25 cellular contexts compared by ENCODE assay signal in genomic region chr14:100130471-100130870, GRCh38. TPM values are rescaled to one million over a fixed set of nuclear protein-coding genes. Genes with fewer than 3 reads are reported as not detected.
DNase-seq lines count a peak whose midpoint lies in the region; ATAC-seq and TF ChIP-seq lines count a peak whose summit lies in the region.
"Had no signal": no experiment of that assay in that cellular context is flagged by ENCODE, and none has a peak within 500 bp of the region (broad histone marks: within the 10 kb centered on the region; RNA-seq: fewer than 3 reads in every experiment).

No MANE protein-coding gene starts in this region.

- H3K79me2 ChIP-seq in hepatocyte (no peaks in the 10 kb centered on the region), trophoblast cell (ENCODE audit: control insufficient read depth, insufficient read depth, low read length, poor library complexity) (no peaks in the 10 kb centered on the region)

- no peaks in the 10 kb centered on the region for H4K20me1 ChIP-seq in hepatocyte (ENCODE audit: insufficient read depth, poor library complexity, severe bottlenecking)

- no peak for ATAC-seq in stimulated activated naive B cell treated with anti-CD40 and anti-IgM and Interleukin-4, amounts not matched to agents 10 μg/mL and 1 μg/mL and 100 μg/mL, for 72 hours (replicated peaks)
- no peak for ATAC-seq in HG02678 (IDR thresholded peaks at IDR 0.05; ENCODE audit: unreplicated experiment)
- ATAC-seq: right cardiac atrium had no signal

- H4K91ac ChIP-seq in trophoblast cell (ENCODE audit: low read depth, low read length), result no peak overlapping the region

- H3K36me3 Mint-ChIP-seq in activated CD4-positive, alpha-beta memory T cell treated with anti-CD3 and anti-CD28 coated beads for 36 hours, result peaks cover 29% of the 10 kb centered on the region
- peaks cover 48 to 64% of the 10 kb centered on the region in 2 donors for H3K36me3 Mint-ChIP-seq in stimulated activated naive B cell treated with anti-CD40 and anti-IgM and Interleukin-4, amounts not matched to agents 10 μg/mL and 1 μg/mL and 100 μg/mL, for 72 hours

- H3K4me3 Mint-ChIP-seq in activated CD4-positive, alpha-beta memory T cell treated with anti-CD3 and anti-CD28 coated beads for 36 hours, result no peak overlapping the region
- H3K4me3 Mint-ChIP-seq in stimulated activated naive B cell treated with anti-CD40 and anti-IgM and Interleukin-4, amounts not matched to agents 10 μg/mL and 1 μg/mL and 100 μg/mL, for 72 hours, result no peak overlapping the region
- H3K4me3 Mint-ChIP-seq: activated T-helper 1 cell treated with anti-CD3 and anti-CD28 coated beads, Interleukin-12 subunit alpha, Interleukin-12 subunit beta, Interleukin-2, Interleukin-4 antibody, amounts not matched to agents 30 ng/mL and 10 ng/mL and 1 ng/mL, durations not matched to agents 14 hours and 24 hours and 36 hours; central memory CD8-positive, alpha-beta T cell; immature natural killer cell had no signal

- H3K14ac ChIP-seq in trophoblast cell (ENCODE audit: low read length), result no peak overlapping the region

- H4K12ac ChIP-seq in trophoblast cell (ENCODE audit: low read depth, low read length), result no peak overlapping the region

- no peak for TF ChIP-seq CTCF in hepatocyte (IDR thresholded peaks at IDR 0.05; ENCODE audit: poor library complexity)

- H3K18ac ChIP-seq in trophoblast cell (ENCODE audit: low read length), result no peak overlapping the region

- H2BK12ac ChIP-seq in trophoblast cell (ENCODE audit: low read length), result no peak overlapping the region

- no peaks in the 10 kb centered on the region for H3K27me3 Mint-ChIP-seq in activated CD4-positive, alpha-beta memory T cell treated with anti-CD3 and anti-CD28 coated beads for 36 hours
- no peaks in the 10 kb centered on the region for H3K27me3 Mint-ChIP-seq in stimulated activated naive B cell treated with anti-CD40 and anti-IgM and Interleukin-4, amounts not matched to agents 10 μg/mL and 1 μg/mL and 100 μg/mL, for 72 hours
- H3K27me3 Mint-ChIP-seq: central memory CD8-positive, alpha-beta T cell had no signal

- peaks cover 4% of the 10 kb centered on the region for H3K4me1 Mint-ChIP-seq in activated CD4-positive, alpha-beta memory T cell treated with anti-CD3 and anti-CD28 coated beads for 36 hours (ENCODE audit: low read depth)
- peaks cover 7 to 11% of the 10 kb centered on the region in 2 donors for H3K4me1 Mint-ChIP-seq in stimulated activated naive B cell treated with anti-CD40 and anti-IgM and Interleukin-4, amounts not matched to agents 10 μg/mL and 1 μg/mL and 100 μg/mL, for 72 hours

- H3K4me3 ChIP-seq in hepatocyte, result no peak overlapping the region
- H3K4me3 ChIP-seq in trophoblast cell (ENCODE audit: low read depth, low read length), result no peak overlapping the region
- H3K4me3 ChIP-seq: tibial artery had no signal

- intact Hi-C loops in activated CD4-positive, alpha-beta memory T cell treated with anti-CD3 and anti-CD28 coated beads for 36 hours (cut with micrococcal nuclease), result no loop called here

- H2BK5ac ChIP-seq in trophoblast cell (ENCODE audit: low read depth, low read length, poor library complexity), result no peak overlapping the region

- H2AFZ ChIP-seq in hepatocyte, result no peak overlapping the region
- no peak overlapping the region for H2AFZ ChIP-seq in trophoblast cell (ENCODE audit: insufficient read depth, low read length, poor library complexity)

- H3K9me2 ChIP-seq in hepatocyte (replicated peaks; ENCODE audit: insufficient read depth), result no peaks in the 10 kb centered on the region

- H3K27ac ChIP-seq in hepatocyte, result peak overlapping the region; percentile 40
- no peak overlapping the region for H3K27ac ChIP-seq in trophoblast cell (ENCODE audit: low read depth, low read length)
- H3K27ac ChIP-seq: tibial artery, WERI-Rb-1 had no signal

- peak; percentile 22 for DNase-seq in NCI-H1694 (lab: John Stamatoyannopoulos, UW)
- DNase-seq in NCI-H1694 treated with DMSO at 0.1 percent for 48 hours (lab: John Stamatoyannopoulos, UW), result no peak
- DNase-seq in activated CD4-positive, alpha-beta memory T cell treated with anti-CD3 and anti-CD28 coated beads for 36 hours, result no peak
- no peak for DNase-seq in hepatocyte (ENCODE audit: low spot score)
- no peak for DNase-seq in stimulated activated naive B cell treated with anti-CD40 and anti-IgM and Interleukin-4, amounts not matched to agents 10 μg/mL and 1 μg/mL and 100 μg/mL, for 72 hours
- no peak for DNase-seq in cerebellar cortex (ENCODE audit: low spot score)
- DNase-seq in trophoblast cell, result no peak
- DNase-seq: 8988T; effector CD8-positive, alpha-beta T cell; HCEC 1CT; immature natural killer cell; NCI-H2171 treated with DMSO at 0.1 percent for 48 hours; NCI-H748 treated with DMSO at 0.1 percent for 48 hours; OCI-M1; right cardiac atrium; SIG-M5; stimulated activated CD4-positive, alpha-beta T cell treated with anti-CD3 and anti-CD28 coated beads, Interleukin-15, amount 100 ng/mL, for 24 hours; stimulated activated naive CD4-positive, alpha-beta T cell; tibial artery; WERI-Rb-1 had no signal

- POLR2A ChIA-PET in activated CD4-positive, alpha-beta memory T cell treated with anti-CD3 and anti-CD28 coated beads for 36 hours (lab: Charles Lee), result no interaction called here

- H2BK120ac ChIP-seq in trophoblast cell (ENCODE audit: insufficient read depth, low read length, poor library complexity), result no peak overlapping the region

- no peaks in the 10 kb centered on the region for H3K9me3 ChIP-seq in hepatocyte (ENCODE audit: low read depth)
- peaks cover 2% of the 10 kb centered on the region for H3K9me3 ChIP-seq in trophoblast cell (ENCODE audit: insufficient read depth, low read depth, low read length)
- H3K9me3 ChIP-seq: tibial artery had no signal

- H3K23ac ChIP-seq in trophoblast cell (ENCODE audit: low read length), result no peak overlapping the region

- H3K27ac Mint-ChIP-seq in activated CD4-positive, alpha-beta memory T cell treated with anti-CD3 and anti-CD28 coated beads for 36 hours, result peak overlapping the region; percentile 63
- H3K27ac Mint-ChIP-seq in stimulated activated naive B cell treated with anti-CD40 and anti-IgM and Interleukin-4, amounts not matched to agents 10 μg/mL and 1 μg/mL and 100 μg/mL, for 72 hours, result peak overlapping the region; percentile 80
- H3K27ac Mint-ChIP-seq: activated T-helper 1 cell treated with anti-CD3 and anti-CD28 coated beads, Interleukin-12 subunit alpha, Interleukin-12 subunit beta, Interleukin-2, Interleukin-4 antibody, amounts not matched to agents 30 ng/mL and 10 ng/mL and 1 ng/mL, durations not matched to agents 14 hours and 24 hours and 36 hours had no signal

- H3K4ac ChIP-seq in trophoblast cell (ENCODE audit: low read depth, low read length), result no peak overlapping the region

- H2AK5ac ChIP-seq in trophoblast cell (ENCODE audit: low read length), result no peak overlapping the region

- no peak overlapping the region for H3K9ac ChIP-seq in trophoblast cell (ENCODE audit: low read length)

- no peaks in the 10 kb centered on the region for H3K9me3 Mint-ChIP-seq in activated CD4-positive, alpha-beta memory T cell treated with anti-CD3 and anti-CD28 coated beads for 36 hours
- no peaks in the 10 kb centered on the region for H3K9me3 Mint-ChIP-seq in stimulated activated naive B cell treated with anti-CD40 and anti-IgM and Interleukin-4, amounts not matched to agents 10 μg/mL and 1 μg/mL and 100 μg/mL, for 72 hours
- H3K9me3 Mint-ChIP-seq: activated T-helper 1 cell treated with anti-CD3 and anti-CD28 coated beads, Interleukin-12 subunit alpha, Interleukin-12 subunit beta, Interleukin-2, Interleukin-4 antibody, amounts not matched to agents 30 ng/mL and 10 ng/mL and 1 ng/mL, durations not matched to agents 14 hours and 24 hours and 36 hours; central memory CD8-positive, alpha-beta T cell; immature natural killer cell had no signal

- 89% methylated on average over 12 of the region's 12 CpGs for WGBS in hepatocyte (ENCODE audit: low lambda C conversion rate, missing lambda C conversion rate)
- WGBS in trophoblast cell (ENCODE audit: extremely low coverage, insufficient coverage, insufficient read length), result no CpG with 5 or more reads among the region's 12 CpGs

- CTCF ChIA-PET in activated CD4-positive, alpha-beta memory T cell treated with anti-CD3 and anti-CD28 coated beads for 36 hours (lab: Charles Lee), result interaction anchor here (2.4 kb wide), 1 partner anchor 62 kb away, joined by 7 read pairs; no protein-coding TSS in a partner anchor

- H3K4me1 ChIP-seq in hepatocyte (ENCODE audit: insufficient read depth) (no peaks in the 10 kb centered on the region), trophoblast cell (ENCODE audit: control insufficient read depth in 1 of 2, insufficient read depth in 2 of 2, low read length in 2 of 2) (peaks cover 5 to 7% of the 10 kb centered on the region in 2 experiments)

- H3K4me2 ChIP-seq in hepatocyte (no peak overlapping the region), trophoblast cell (ENCODE audit: low read length) (no peak overlapping the region)

- no peaks in the 10 kb centered on the region for H3K79me1 ChIP-seq in trophoblast cell (ENCODE audit: low read length)

- no peak overlapping the region for H4K8ac ChIP-seq in trophoblast cell (ENCODE audit: low read depth, low read length)

- no peaks in the 10 kb centered on the region for H3K36me3 ChIP-seq in hepatocyte (replicated peaks; ENCODE audit: insufficient read depth, low read depth)
- peaks cover 12 to 15% of the 10 kb centered on the region in 2 experiments for H3K36me3 ChIP-seq in trophoblast cell (ENCODE audit: control insufficient read depth in 1 of 2, insufficient read depth in 2 of 2, low read length in 2 of 2)

- no peaks in the 10 kb centered on the region for H3K27me3 ChIP-seq in hepatocyte
- no peaks in the 10 kb centered on the region for H3K27me3 ChIP-seq in trophoblast cell (ENCODE audit: insufficient read depth, low read length)
- H3K27me3 ChIP-seq: tibial artery had no signal

RNA-seq across cellular contexts. Expression of gene DEGS2, which starts 29.0 kb away (rescaled TPM):
- total RNA-seq in activated CD4-positive, alpha-beta memory T cell treated with anti-CD3 and anti-CD28 coated beads for 36 hours, result 1 to 10 TPM; 1.1 to 1.3 TPM
- total RNA-seq in hepatocyte, result 1.8 and 5.3 TPM in 2 replicates
- 7.7 and 11.8 TPM in 2 replicates for polyA plus RNA-seq in hepatocyte
- polyA plus RNA-seq in trophoblast cell (2013), result 4.2 and 4.6 TPM in 2 replicates
- total RNA-seq: T-helper 1 cell treated with Interleukin-12 subunit alpha and Interleukin-12 subunit beta and Interleukin-4 antibody, amounts not matched to agents 30 ng/mL and 1 ng/mL, for 36 hours had no signal
- polyA plus RNA-seq: fibroblast of lung had no signal
